In the genomic region with DNA sequence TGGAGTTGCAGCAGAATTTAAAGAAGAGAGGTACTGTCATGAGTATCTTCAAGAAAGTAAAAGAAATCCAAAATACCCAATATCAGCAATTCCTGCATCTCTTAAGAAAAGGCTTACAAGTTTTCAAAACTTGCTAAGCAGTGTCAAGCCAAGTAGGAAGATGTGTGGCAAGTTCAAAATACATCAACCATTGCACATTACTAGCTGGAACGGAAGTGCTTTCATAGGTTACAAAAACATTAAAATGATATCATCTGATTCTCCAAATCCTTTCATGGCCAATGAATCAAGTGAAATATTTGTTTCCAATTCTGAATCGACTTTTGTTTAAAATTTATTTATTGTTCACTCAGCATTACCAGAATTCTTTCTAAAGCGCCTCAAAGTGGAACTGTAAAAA, we compare ENCODE assay signal across 1 cellular context.
TF ChIP-seq lines count a peak whose summit lies in the region.

No MANE protein-coding gene starts in this region.

TF ChIP-seq in endothelial cell of umbilical vein, 7 proteins besides CTCF, POLR2A, EP300 and RAD21:
- TF ChIP-seq GATA2 (IDR thresholded peaks at IDR 0.05; ENCODE audit: insufficient read depth, insufficient read length, low read depth, low read length): peak; percentile 11
- no peak for TF ChIP-seq POLR2AphosphoS5 (IDR thresholded peaks at IDR 0.05; ENCODE audit: insufficient read depth, low read depth, low read length)
- no peak for TF ChIP-seq EZH2 (IDR thresholded peaks at IDR 0.05; ENCODE audit: borderline replicate concordance, low read depth, low read length, severe bottlenecking)
- peak; percentile 21 for TF ChIP-seq JUN (IDR thresholded peaks at IDR 0.05; ENCODE audit: borderline replicate concordance, insufficient read depth, insufficient read length, low read depth)
- TF ChIP-seq MYC (IDR thresholded peaks at IDR 0.05; ENCODE audit: low read depth, low read length): no peak
